ENCODE assay signal across 1 cellular context in genomic region chr10:114009281-114009996, GRCh38.
TF ChIP-seq lines count a peak whose summit lies in the region.

No MANE protein-coding gene starts in this region.

TF ChIP-seq in endothelial cell of umbilical vein, 7 proteins besides CTCF, POLR2A, EP300 and RAD21:
- TF ChIP-seq POLR2AphosphoS5 (IDR thresholded peaks at IDR 0.05; ENCODE audit: insufficient read depth, low read depth, low read length) (no peak), JUN (IDR thresholded peaks at IDR 0.05; ENCODE audit: borderline replicate concordance, insufficient read depth, insufficient read length, low read depth) (no peak), MAX (IDR thresholded peaks at IDR 0.05; ENCODE audit: insufficient read depth, insufficient read length) (no peak), MYC (IDR thresholded peaks at IDR 0.05; ENCODE audit: low read depth, low read length) (no peak), EZH2 (IDR thresholded peaks at IDR 0.05; ENCODE audit: borderline replicate concordance, low read depth, low read length, severe bottlenecking) (no peak), FOS (IDR thresholded peaks at IDR 0.05; ENCODE audit: borderline replicate concordance, insufficient read depth, low read length) (no peak)
TF ChIP-seq in endothelial cell of umbilical vein: peak in this region for 0.
